Comparison of ENCODE assay signal across 7 cellular contexts in the genomic region with DNA sequence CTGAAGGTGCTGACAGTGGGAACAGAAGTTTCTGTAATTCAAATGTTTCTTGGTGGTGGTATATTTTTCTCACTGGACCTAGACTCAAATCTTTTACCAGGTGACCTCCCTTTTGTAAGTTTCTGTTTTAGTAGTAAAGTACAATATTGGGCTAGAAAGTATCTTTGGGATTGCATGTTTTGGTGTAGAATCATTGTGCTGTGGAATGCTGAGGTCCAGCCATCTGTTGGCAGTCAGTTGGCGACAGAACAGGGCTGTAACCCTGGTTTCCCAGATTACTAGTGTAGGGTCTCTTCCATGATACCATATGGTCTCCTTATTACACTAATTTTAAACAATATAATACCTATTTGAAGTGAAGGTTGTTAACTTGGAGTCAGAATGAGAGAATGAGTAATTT. TPM values are rescaled to one million over a fixed set of nuclear protein-coding genes. Genes with fewer than 3 reads are reported as not detected.
"Had no signal": no experiment of that assay in that cellular context is flagged by ENCODE, and none has a peak within 500 bp of the region (broad histone marks: within the 10 kb centered on the region; RNA-seq: fewer than 3 reads in every experiment).

No MANE protein-coding gene starts in this region.

RNA-seq across cellular contexts. Expression of a gene that starts 34.9 kb away (rescaled TPM):
- total RNA-seq: activated B cell treated with CpG ODN at 0.5 μM for 24 hours; activated CD4-positive, alpha-beta T cell treated with anti-CD3 and anti-CD28 coated beads, Interleukin-2, amount 10 ng/mL, durations not matched to agents 24 days and 14 days; activated CD8-positive, alpha-beta memory T cell treated with anti-CD3 and anti-CD28 coated beads, Interleukin-2, amount 10 ng/mL, durations not matched to agents 7 days and 5 days; activated T-helper 1 cell treated with anti-CD3 and anti-CD28 coated beads, Interleukin-12 subunit alpha, Interleukin-12 subunit beta, Interleukin-2, Interleukin-4 antibody, amounts not matched to agents 30 ng/mL and 10 ng/mL and 1 ng/mL, durations not matched to agents 14 hours and 24 hours and 36 hours; ascending aorta; Right ventricle myocardium inferior; T-cell had no signal
